Comparison of ENCODE assay signal across 25 cellular contexts in the genomic region with DNA sequence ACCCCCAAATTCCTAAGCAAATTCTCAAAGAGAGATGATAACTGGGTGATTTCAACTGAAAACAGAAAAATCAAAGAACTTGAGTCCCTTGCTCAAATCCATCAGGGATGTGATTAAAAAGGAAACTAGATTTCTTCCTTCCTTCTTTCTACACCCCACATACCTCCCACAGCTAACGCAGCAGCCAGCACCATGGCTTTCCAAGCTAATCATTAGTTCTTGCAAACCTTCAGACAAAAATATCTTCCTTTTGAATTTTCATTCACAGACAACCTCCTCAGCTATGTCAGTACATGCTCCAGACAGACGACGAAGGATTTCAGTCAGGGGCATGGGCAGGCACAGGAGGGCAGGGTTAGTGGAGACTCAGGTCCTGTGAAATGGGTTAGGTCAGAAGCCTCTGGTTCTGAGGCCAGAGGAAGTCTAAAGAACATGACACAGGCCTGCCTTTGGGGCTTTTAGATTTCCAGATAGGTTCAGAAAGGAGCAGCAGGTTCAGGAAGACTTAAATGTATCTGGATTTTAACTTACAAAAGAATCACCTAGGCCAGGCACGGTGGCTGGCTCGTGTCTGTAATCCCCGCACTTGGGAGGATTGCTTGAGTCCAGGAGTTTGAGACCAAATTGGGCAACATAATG.
"Had no signal": no experiment of that assay in that cellular context is flagged by ENCODE, and none has a peak within 500 bp of the region (broad histone marks: within the 10 kb centered on the region; RNA-seq: fewer than 3 reads in every experiment).

No MANE protein-coding gene starts in this region.

- H3K9me3 ChIP-seq: SK-N-SH had no signal

- ATAC-seq: HepG2, Panc1, PC-3 had no signal

- H3K36me3 ChIP-seq: MG63 had no signal

- H3K9ac ChIP-seq: SK-N-SH had no signal

- H3K27ac ChIP-seq: RWPE1 had no signal

- H3K4me3 ChIP-seq: MG63 had no signal

- H3K9me2 ChIP-seq: SK-N-SH had no signal

- H3K4me2 ChIP-seq: SK-N-SH had no signal

- DNase-seq: IMR-90, Karpas-422, KG1, MG63, NCI-H1092, NCI-H1105 treated with DMSO at 0.1 percent for 48 hours, NCI-H1417 treated with DMSO at 0.1 percent for 48 hours, NCI-H146, NCI-H1694 treated with DMSO at 0.1 percent for 48 hours, NCI-H1930, NCI-H2081 treated with DMSO at 0.1 percent for 48 hours, NCI-H2171, NCI-H226, NCI-H446, NCI-H510A, NCI-H524 treated with DMSO at 0.1 percent for 48 hours, NCI-H69, NCI-H774, PC-3, SHP77, SK-N-SH, SW 1271 had no signal
